In the genomic region with DNA sequence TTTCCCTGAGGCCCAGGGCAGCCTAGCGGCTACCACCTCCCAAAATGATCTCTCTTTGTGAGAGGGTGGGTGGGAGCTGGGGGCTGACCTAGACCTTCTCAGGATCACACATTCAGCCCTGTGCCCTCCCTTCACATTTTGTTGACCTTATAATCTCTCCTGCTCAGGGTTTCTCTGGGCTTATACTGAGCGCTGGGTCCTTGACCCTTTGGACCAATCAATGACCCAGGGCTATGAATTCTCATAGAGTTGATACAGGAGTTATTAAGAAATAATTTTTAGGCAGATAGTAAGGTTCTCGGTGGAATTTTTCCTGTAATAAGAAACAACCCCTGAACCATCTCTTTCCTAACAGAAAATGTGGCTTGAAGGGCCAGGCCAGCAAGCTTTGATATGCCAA, we compare ENCODE assay signal across 16 cellular contexts. TPM values are rescaled to one million over a fixed set of nuclear protein-coding genes. Genes with fewer than 3 reads are reported as not detected.
DNase-seq lines count a peak whose midpoint lies in the region; ATAC-seq and TF ChIP-seq lines count a peak whose summit lies in the region.
"Had no signal": no experiment of that assay in that cellular context is flagged by ENCODE, and none has a peak within 500 bp of the region (broad histone marks: within the 10 kb centered on the region; RNA-seq: fewer than 3 reads in every experiment).

No MANE protein-coding gene starts in this region.

- no peak overlapping the region for H3K4me3 Mint-ChIP-seq in nephron progenitor cell
- H3K4me3 Mint-ChIP-seq in stimulated activated naive B cell treated with anti-CD40 and anti-IgM and Interleukin-4, amounts not matched to agents 10 μg/mL and 1 μg/mL and 100 μg/mL, for 72 hours, result no peak overlapping the region
- H3K4me3 Mint-ChIP-seq: CD14-positive monocyte had no signal

- H3K27ac ChIP-seq in cardiac muscle cell (peak overlapping the region; percentile 46), stomach (no peak overlapping the region), OCI-LY7 (ENCODE audit: low read depth, low read length, poor library complexity, severe bottlenecking) (no peak overlapping the region)
- H3K27ac ChIP-seq: 22Rv1, BLaER1, GM23248 had no signal

- 96 to 100% (median 99%) methylated on average over 3 of the region's 3 CpGs for WGBS in stomach, 5 donors

- BruUV-seq in OCI-LY7 (replicated peaks; lab: Mats Ljungman, UMichigan), result no TSS peak

- no peak overlapping the region for H3K4me2 ChIP-seq in OCI-LY7 (ENCODE audit: low read length)
- H3K4me2 ChIP-seq: BLaER1 had no signal

- H3K4me3 ChIP-seq in cardiac muscle cell (no peak overlapping the region), stomach (no peak overlapping the region), OCI-LY7 (ENCODE audit: low read depth, low read length, poor library complexity, severe bottlenecking) (no peak overlapping the region)
- H3K4me3 ChIP-seq: BLaER1, GM23248, HAP-1 had no signal

- no peaks in the 10 kb centered on the region for H3K9me2 ChIP-seq in OCI-LY7 (ENCODE audit: insufficient read depth, low read length)

- TF ChIP-seq POLR2A in stomach (IDR thresholded peaks at IDR 0.05), result no peak

- H3K79me2 ChIP-seq in OCI-LY7 (ENCODE audit: insufficient read depth, low read depth, low read length), result no peaks in the 10 kb centered on the region

- H3K4me1 ChIP-seq in cardiac muscle cell (ENCODE audit: low read depth), result peaks cover 9% of the 10 kb centered on the region
- peaks cover 0 to 25% (median 12%) of the 10 kb centered on the region in 4 donors for H3K4me1 ChIP-seq in stomach
- H3K4me1 ChIP-seq in OCI-LY7 (ENCODE audit: insufficient read depth, low read length, poor library complexity, severe bottlenecking), result no peaks in the 10 kb centered on the region
- H3K4me1 ChIP-seq: HAP-1 had no signal

- intact Hi-C loops in Right ventricle myocardium superior (cut with DNase I), result no loop called here
- intact Hi-C loops in stomach (cut with DNase I; ENCODE audit: low total_unique reads), result no loop called here
- intact Hi-C loops in OCI-LY7 (cut with micrococcal nuclease; ENCODE audit: unreplicated experiment), result no loop called here

- peaks cover 10% of the 10 kb centered on the region for H3K4me1 Mint-ChIP-seq in nephron progenitor cell
- no peaks in the 10 kb centered on the region for H3K4me1 Mint-ChIP-seq in stimulated activated naive B cell treated with anti-CD40 and anti-IgM and Interleukin-4, amounts not matched to agents 10 μg/mL and 1 μg/mL and 100 μg/mL, for 72 hours

- peaks cover 6% of the 10 kb centered on the region for H3K36me3 ChIP-seq in cardiac muscle cell
- peaks cover 0 to 14% (median 4%) of the 10 kb centered on the region in 4 donors for H3K36me3 ChIP-seq in stomach
- no peaks in the 10 kb centered on the region for H3K36me3 ChIP-seq in OCI-LY7 (ENCODE audit: insufficient read depth, low read length)
- H3K36me3 ChIP-seq: HAP-1 had no signal

- H3K27me3 ChIP-seq in cardiac muscle cell (no peaks in the 10 kb centered on the region), stomach (no peaks in the 10 kb centered on the region)
- H3K27me3 ChIP-seq: BLaER1 had no signal

- peak overlapping the region; percentile 21 for H3K27ac Mint-ChIP-seq in nephron progenitor cell
- H3K27ac Mint-ChIP-seq in stimulated activated naive B cell treated with anti-CD40 and anti-IgM and Interleukin-4, amounts not matched to agents 10 μg/mL and 1 μg/mL and 100 μg/mL, for 72 hours, result no peak overlapping the region

- POLR2A ChIA-PET in OCI-LY7 (lab: Charles Lee), result interaction anchor here (1.3 to 3.1 kb wide), 2 partner anchors 8 to 11 kb away, joined by 5 to 11 read pairs; no protein-coding TSS in a partner anchor

- DNase-seq in cardiac muscle cell (ENCODE audit: low read depth in 1 of 2, low spot score in 1 of 2), result no peak
- no peak for DNase-seq in Right ventricle myocardium superior
- no peak for DNase-seq in left lobe of liver (ENCODE audit: low spot score)
- DNase-seq in nephron progenitor cell, result no peak
- DNase-seq in stimulated activated naive B cell treated with anti-CD40 and anti-IgM and Interleukin-4, amounts not matched to agents 10 μg/mL and 1 μg/mL and 100 μg/mL, for 72 hours, result no peak
- no peak for DNase-seq in stomach
- DNase-seq in OCI-LY7 (ENCODE audit: low spot score), result no peak
- DNase-seq: CD4-positive, alpha-beta memory T cell; DMS153; DMS79; GF-D8; GM23248 had no signal

- ATAC-seq in Right ventricle myocardium superior (ENCODE audit: poor library complexity), result no peak
- ATAC-seq in left lobe of liver, result peak; percentile 30
- ATAC-seq in stimulated activated naive B cell treated with anti-CD40 and anti-IgM and Interleukin-4, amounts not matched to agents 10 μg/mL and 1 μg/mL and 100 μg/mL, for 72 hours (replicated peaks), result no peak

- H2AFZ ChIP-seq in OCI-LY7 (ENCODE audit: low read length), result no peak overlapping the region
- H2AFZ ChIP-seq: GM23248 had no signal

- CTCF ChIA-PET in OCI-LY7 (lab: Charles Lee; ENCODE audit: unreplicated experiment), result no interaction called here

- TF ChIP-seq EP300 in stomach (IDR thresholded peaks at IDR 0.05), result no peak

- H3K9me3 Mint-ChIP-seq in nephron progenitor cell, result peaks cover 13% of the 10 kb centered on the region
- H3K9me3 Mint-ChIP-seq in stimulated activated naive B cell treated with anti-CD40 and anti-IgM and Interleukin-4, amounts not matched to agents 10 μg/mL and 1 μg/mL and 100 μg/mL, for 72 hours, result no peaks in the 10 kb centered on the region

- H3K27me3 Mint-ChIP-seq in nephron progenitor cell (ENCODE audit: low read depth, poor library complexity), result no peaks in the 10 kb centered on the region
- H3K27me3 Mint-ChIP-seq in stimulated activated naive B cell treated with anti-CD40 and anti-IgM and Interleukin-4, amounts not matched to agents 10 μg/mL and 1 μg/mL and 100 μg/mL, for 72 hours, result no peaks in the 10 kb centered on the region
- H3K27me3 Mint-ChIP-seq: CD4-positive, alpha-beta memory T cell had no signal

- H4K20me1 ChIP-seq in OCI-LY7 (ENCODE audit: insufficient read depth, low read length), result no peaks in the 10 kb centered on the region
- H4K20me1 ChIP-seq: BLaER1 had no signal

- TF ChIP-seq CTCF in cardiac muscle cell (IDR thresholded peaks at IDR 0.05; ENCODE audit: low read depth, low read length), result no peak
- TF ChIP-seq CTCF in nephron progenitor cell (IDR thresholded peaks at IDR 0.05), result no peak
- TF ChIP-seq CTCF in stomach (IDR thresholded peaks at IDR 0.05), result no peak
- no peak for TF ChIP-seq CTCF in OCI-LY7 (conservative IDR thresholded peaks at IDR 0.05; ENCODE audit: low read length)

- H3K9me3 ChIP-seq in cardiac muscle cell (ENCODE audit: low read depth), result no peaks in the 10 kb centered on the region
- H3K9me3 ChIP-seq in stomach, result no peaks in the 10 kb centered on the region
- no peaks in the 10 kb centered on the region for H3K9me3 ChIP-seq in OCI-LY7 (ENCODE audit: low read length)
- H3K9me3 ChIP-seq: HAP-1 had no signal

- H3K36me3 Mint-ChIP-seq in nephron progenitor cell (ENCODE audit: low read depth), result peaks cover 55% of the 10 kb centered on the region
- H3K36me3 Mint-ChIP-seq in stimulated activated naive B cell treated with anti-CD40 and anti-IgM and Interleukin-4, amounts not matched to agents 10 μg/mL and 1 μg/mL and 100 μg/mL, for 72 hours, result peaks cover 3% of the 10 kb centered on the region in 2 donors

RNA-seq across cellular contexts. Expression of gene GLRX, which starts 22.0 kb away (rescaled TPM):
- total RNA-seq in cardiac muscle cell, result 15.7 and 23.9 TPM in 2 replicates
- 51.1 and 54.8 TPM in 2 replicates for polyA plus RNA-seq in cardiac muscle cell
- 104 TPM for total RNA-seq in Right ventricle myocardium superior
- total RNA-seq in left lobe of liver, result 41.3 TPM
- 10 to 100 TPM; 11.3 to 30.4 (median 14.0) TPM for total RNA-seq in stomach
- polyA plus RNA-seq in stomach, result 100 to 1,000 TPM in 1 of 3 donors, 10 to 100 TPM in 2; 51.0 to 211 (median 65.7) TPM
- total RNA-seq in OCI-LY7 (2014; rRNA removed; shearing (Covaris generic)), result 26.7 and 80.5 TPM in 2 replicates
- 49.3 and 52.9 TPM in 2 replicates for total RNA-seq in OCI-LY7 (2022)
